ENCODE assay signal across 1 cellular context in the genomic region with DNA sequence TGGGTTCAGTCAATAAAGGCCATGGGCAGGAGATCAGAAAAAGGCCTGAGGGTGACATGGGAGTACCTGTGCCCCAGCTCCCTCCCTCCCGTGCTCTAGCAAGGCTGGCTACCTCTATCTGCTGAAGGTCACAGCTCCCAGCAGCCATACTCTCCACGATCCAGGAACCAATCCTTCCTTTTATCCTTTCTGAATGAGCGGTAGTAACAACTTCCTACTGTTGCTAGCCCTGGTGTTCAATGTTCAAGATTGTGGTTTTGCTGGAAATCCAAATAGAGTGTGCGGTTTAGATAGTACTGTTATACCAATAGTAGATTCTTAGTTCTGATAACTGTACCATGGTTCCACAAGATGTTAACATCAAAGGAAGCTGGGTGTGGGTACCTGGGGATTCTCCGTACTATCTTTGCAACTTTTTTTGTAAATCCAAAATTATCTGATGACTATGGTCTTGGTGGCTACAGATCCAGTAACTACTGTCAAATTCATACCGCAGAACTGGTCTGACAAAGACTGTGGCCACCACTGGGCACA.
TF ChIP-seq lines count a peak whose summit lies in the region.

No MANE protein-coding gene starts in this region.

TF ChIP-seq in WTC11, 78 proteins besides CTCF, POLR2A, EP300 and RAD21 (continued from another document):
- TF ChIP-seq, protein P1, sequence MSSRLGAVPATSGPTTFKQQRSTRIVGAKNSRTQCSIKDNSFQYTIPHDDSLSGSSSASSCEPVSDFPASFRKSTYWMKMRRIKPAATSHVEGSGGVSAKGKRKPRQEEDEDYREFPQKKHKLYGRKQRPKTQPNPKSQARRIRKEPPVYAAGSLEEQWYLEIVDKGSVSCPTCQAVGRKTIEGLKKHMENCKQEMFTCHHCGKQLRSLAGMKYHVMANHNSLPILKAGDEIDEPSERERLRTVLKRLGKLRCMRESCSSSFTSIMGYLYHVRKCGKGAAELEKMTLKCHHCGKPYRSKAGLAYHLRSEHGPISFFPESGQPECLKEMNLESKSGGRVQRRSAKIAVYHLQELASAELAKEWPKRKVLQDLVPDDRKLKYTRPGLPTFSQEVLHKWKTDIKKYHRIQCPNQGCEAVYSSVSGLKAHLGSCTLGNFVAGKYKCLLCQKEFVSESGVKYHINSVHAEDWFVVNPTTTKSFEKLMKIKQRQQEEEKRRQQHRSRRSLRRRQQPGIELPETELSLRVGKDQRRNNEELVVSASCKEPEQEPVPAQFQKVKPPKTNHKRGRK (CRISPR knock-in tag; IDR thresholded peaks at IDR 0.05; ENCODE audit: borderline replicate concordance) = no peak
- no peak for TF ChIP-seq ETV6 (CRISPR knock-in tag; IDR thresholded peaks at IDR 0.05)
- TF ChIP-seq, protein P2, sequence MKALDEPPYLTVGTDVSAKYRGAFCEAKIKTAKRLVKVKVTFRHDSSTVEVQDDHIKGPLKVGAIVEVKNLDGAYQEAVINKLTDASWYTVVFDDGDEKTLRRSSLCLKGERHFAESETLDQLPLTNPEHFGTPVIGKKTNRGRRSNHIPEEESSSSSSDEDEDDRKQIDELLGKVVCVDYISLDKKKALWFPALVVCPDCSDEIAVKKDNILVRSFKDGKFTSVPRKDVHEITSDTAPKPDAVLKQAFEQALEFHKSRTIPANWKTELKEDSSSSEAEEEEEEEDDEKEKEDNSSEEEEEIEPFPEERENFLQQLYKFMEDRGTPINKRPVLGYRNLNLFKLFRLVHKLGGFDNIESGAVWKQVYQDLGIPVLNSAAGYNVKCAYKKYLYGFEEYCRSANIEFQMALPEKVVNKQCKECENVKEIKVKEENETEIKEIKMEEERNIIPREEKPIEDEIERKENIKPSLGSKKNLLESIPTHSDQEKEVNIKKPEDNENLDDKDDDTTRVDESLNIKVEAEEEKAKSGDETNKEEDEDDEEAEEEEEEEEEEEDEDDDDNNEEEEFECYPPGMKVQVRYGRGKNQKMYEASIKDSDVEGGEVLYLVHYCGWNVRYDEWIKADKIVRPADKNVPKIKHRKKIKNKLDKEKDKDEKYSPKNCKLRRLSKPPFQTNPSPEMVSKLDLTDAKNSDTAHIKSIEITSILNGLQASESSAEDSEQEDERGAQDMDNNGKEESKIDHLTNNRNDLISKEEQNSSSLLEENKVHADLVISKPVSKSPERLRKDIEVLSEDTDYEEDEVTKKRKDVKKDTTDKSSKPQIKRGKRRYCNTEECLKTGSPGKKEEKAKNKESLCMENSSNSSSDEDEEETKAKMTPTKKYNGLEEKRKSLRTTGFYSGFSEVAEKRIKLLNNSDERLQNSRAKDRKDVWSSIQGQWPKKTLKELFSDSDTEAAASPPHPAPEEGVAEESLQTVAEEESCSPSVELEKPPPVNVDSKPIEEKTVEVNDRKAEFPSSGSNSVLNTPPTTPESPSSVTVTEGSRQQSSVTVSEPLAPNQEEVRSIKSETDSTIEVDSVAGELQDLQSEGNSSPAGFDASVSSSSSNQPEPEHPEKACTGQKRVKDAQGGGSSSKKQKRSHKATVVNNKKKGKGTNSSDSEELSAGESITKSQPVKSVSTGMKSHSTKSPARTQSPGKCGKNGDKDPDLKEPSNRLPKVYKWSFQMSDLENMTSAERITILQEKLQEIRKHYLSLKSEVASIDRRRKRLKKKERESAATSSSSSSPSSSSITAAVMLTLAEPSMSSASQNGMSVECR (CRISPR knock-in tag; IDR thresholded peaks at IDR 0.05; ENCODE audit: borderline replicate concordance) = no peak
- no peak for TF ChIP-seq SMAD3 (CRISPR knock-in tag; IDR thresholded peaks at IDR 0.05; ENCODE audit: borderline replicate concordance)
- TF ChIP-seq, protein P3, sequence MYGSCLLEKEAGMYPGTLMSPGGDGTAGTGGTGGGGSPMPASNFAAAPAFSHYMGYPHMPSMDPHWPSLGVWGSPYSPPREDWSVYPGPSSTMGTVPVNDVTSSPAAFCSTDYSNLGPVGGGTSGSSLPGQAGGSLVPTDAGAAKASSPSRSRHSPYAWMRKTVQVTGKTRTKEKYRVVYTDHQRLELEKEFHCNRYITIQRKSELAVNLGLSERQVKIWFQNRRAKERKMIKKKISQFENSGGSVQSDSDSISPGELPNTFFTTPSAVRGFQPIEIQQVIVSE (CRISPR knock-in tag; IDR thresholded peaks at IDR 0.05; ENCODE audit: borderline replicate concordance) = no peak
- TF ChIP-seq JAZF1 (CRISPR knock-in tag; IDR thresholded peaks at IDR 0.05) = no peak
- no peak for TF ChIP-seq ZNF671 (CRISPR knock-in tag; IDR thresholded peaks at IDR 0.05)
